In genomic region chr4:93841803-93842202, GRCh38 we compare ENCODE assay signal across 28 cellular contexts. TPM values are rescaled to one million over a fixed set of nuclear protein-coding genes. Genes with fewer than 3 reads are reported as not detected.
A peak's percentile ranks its signal among the peaks of the same experiment; 100 is the strongest.
DNase-seq lines count a peak whose midpoint lies in the region; ATAC-seq and TF ChIP-seq lines count a peak whose summit lies in the region.
"Had no signal": no experiment of that assay in that cellular context is flagged by ENCODE, and none has a peak within 500 bp of the region (broad histone marks: within the 10 kb centered on the region; RNA-seq: fewer than 3 reads in every experiment).

No MANE protein-coding gene starts in this region.

- no peak overlapping the region for H3K4me3 ChIP-seq in brain microvascular endothelial cell (ENCODE audit: low read depth, low read length)
- H3K4me3 ChIP-seq in thyroid gland (replicated peaks in 1 of 3): no peak overlapping the region
- no peak overlapping the region for H3K4me3 ChIP-seq in breast epithelium
- H3K4me3 ChIP-seq: esophagus squamous epithelium, HAP-1, neural progenitor cell, SJCRH30 had no signal

- TF ChIP-seq CTCF in brain microvascular endothelial cell (IDR thresholded peaks at IDR 0.05; ENCODE audit: low read depth, low read length, missing control alignments) (no peak), thyroid gland (IDR thresholded peaks at IDR 0.05) (no peak), breast epithelium (IDR thresholded peaks at IDR 0.05) (no peak)

- no peaks in the 10 kb centered on the region for H3K27me3 ChIP-seq in brain microvascular endothelial cell (replicated peaks)
- no peaks in the 10 kb centered on the region for H3K27me3 ChIP-seq in thyroid gland
- peaks cover 0 to 7% of the 10 kb centered on the region in 2 donors for H3K27me3 ChIP-seq in breast epithelium

- no peaks in the 10 kb centered on the region for H3K36me3 ChIP-seq in brain microvascular endothelial cell (replicated peaks)
- H3K36me3 ChIP-seq in thyroid gland: no peaks in the 10 kb centered on the region
- no peaks in the 10 kb centered on the region for H3K36me3 ChIP-seq in breast epithelium
- H3K36me3 ChIP-seq: esophagus squamous epithelium, HAP-1, neural progenitor cell, SJCRH30 had no signal

- DNase-seq in brain microvascular endothelial cell: no peak
- DNase-seq in thyroid gland: no peak
- no peak for DNase-seq in breast epithelium (ENCODE audit: low spot score in 2 of 2)
- DNase-seq: activated CD4-positive, alpha-beta memory T cell treated with anti-CD3 and anti-CD28 coated beads for 36 hours; activated CD8-positive, alpha-beta memory T cell treated with anti-CD3 and anti-CD28 coated beads, Interleukin-2, amount 50 U/mL, for 48 hours; activated effector memory CD4-positive, alpha-beta T cell treated with Interleukin-2 at 50 U/mL for 16 hours; activated naive CD8-positive, alpha-beta T cell treated with anti-CD3 and anti-CD28 coated beads for 36 hours; aorta; central memory CD4-positive, alpha-beta T cell; esophagus squamous epithelium; foreskin melanocyte; left cardiac atrium; MM.1S; NCI-H2029 treated with DMSO at 0.1 percent for 48 hours; NCI-H774; SJCRH30; trophoblast cell had no signal

- TF ChIP-seq POLR2A in thyroid gland (IDR thresholded peaks at IDR 0.05) (no peak), breast epithelium (IDR thresholded peaks at IDR 0.05) (no peak)

- ATAC-seq in GM18508 (IDR thresholded peaks at IDR 0.05; ENCODE audit: insufficient read depth, unreplicated experiment): peak; percentile 55
- ATAC-seq in GM19395 (IDR thresholded peaks at IDR 0.05; ENCODE audit: unreplicated experiment): peak; percentile 65
- peak; percentile 57 for ATAC-seq in HG02938 (IDR thresholded peaks at IDR 0.05; ENCODE audit: unreplicated experiment)
- ATAC-seq in HG03432 (IDR thresholded peaks at IDR 0.05; ENCODE audit: unreplicated experiment): peak; percentile 57
- no peak for ATAC-seq in HG03108 (IDR thresholded peaks at IDR 0.05; ENCODE audit: unreplicated experiment)
- ATAC-seq: activated CD4-positive, CD25-positive, alpha-beta regulatory T cell treated with anti-CD3 and anti-CD28 coated beads, Interleukin-2, amount 50 U/mL, for 24 hours; left cardiac atrium had no signal

- 83 to 89% methylated on average over 1 of the region's 1 CpG for WGBS in thyroid gland, 2 donors

- no peak overlapping the region for H3K27ac ChIP-seq in brain microvascular endothelial cell
- no peak overlapping the region for H3K27ac ChIP-seq in thyroid gland
- H3K27ac ChIP-seq in breast epithelium: no peak overlapping the region
- H3K27ac ChIP-seq: esophagus squamous epithelium, KMS-11, neural progenitor cell, parathyroid adenoma, SJCRH30 had no signal

- intact Hi-C loops in thyroid gland (cut with DNase I) (no loop called here), breast epithelium (cut with DNase I; ENCODE audit: low total_unique reads) (no loop called here)

- H3K9me3 ChIP-seq in thyroid gland (no peaks in the 10 kb centered on the region), breast epithelium (no peaks in the 10 kb centered on the region)
- H3K9me3 ChIP-seq: esophagus squamous epithelium, HAP-1, SJCRH30 had no signal

- H3K4me1 ChIP-seq in thyroid gland: no peaks in the 10 kb centered on the region
- no peaks in the 10 kb centered on the region for H3K4me1 ChIP-seq in breast epithelium
- H3K4me1 ChIP-seq: esophagus squamous epithelium, HAP-1, neural progenitor cell, parathyroid adenoma, SJCRH30 had no signal

- in situ Hi-C loops in brain microvascular endothelial cell (cut with HindIII; ENCODE audit: low pct_ligation_motif_present, low sequenced_read_pairs): no loop called here

RNA-seq across cellular contexts. Expression of gene ATOH1, which starts 13.2 kb away (rescaled TPM):
- total RNA-seq in thyroid gland (not detected), breast epithelium (not detected)
- total RNA-seq: A172; activated CD4-positive, alpha-beta memory T cell treated with anti-CD3 and anti-CD28 coated beads for 36 hours; activated naive CD8-positive, alpha-beta T cell treated with anti-CD3 and anti-CD28 coated beads for 36 hours; aorta; esophagus squamous epithelium; left cardiac atrium; SJCRH30 had no signal
